17 cellular contexts compared by ENCODE assay signal in genomic region chr2:215500466-215500865, GRCh38.
DNase-seq lines count a peak whose midpoint lies in the region; ATAC-seq and TF ChIP-seq lines count a peak whose summit lies in the region.
"Had no signal": no experiment of that assay in that cellular context is flagged by ENCODE, and none has a peak within 500 bp of the region (broad histone marks: within the 10 kb centered on the region; RNA-seq: fewer than 3 reads in every experiment).

No MANE protein-coding gene starts in this region.

- H3K4me1 ChIP-seq in breast epithelium: no peaks in the 10 kb centered on the region
- H3K4me1 ChIP-seq in ascending aorta: peaks cover 2 to 27% of the 10 kb centered on the region in 2 donors
- H3K4me1 ChIP-seq in osteoblast (ENCODE audit: insufficient read depth, low read length): peaks cover 52% of the 10 kb centered on the region
- H3K4me1 ChIP-seq in prostate gland (replicated peaks): no peaks in the 10 kb centered on the region
- no peaks in the 10 kb centered on the region for H3K4me1 ChIP-seq in A673 (ENCODE audit: insufficient read depth, low read length, poor library complexity, severe bottlenecking)

- no peak for DNase-seq in MCF 10A (ENCODE audit: unreplicated experiment)
- DNase-seq in breast epithelium (ENCODE audit: low spot score in 2 of 2): no peak
- DNase-seq in ascending aorta (ENCODE audit: low spot score in 2 of 2): no peak
- no peak for DNase-seq in osteoblast (ENCODE audit: insufficient read length, low spot score, missing footprints)
- no peak for DNase-seq in prostate gland (ENCODE audit: low spot score)
- DNase-seq in A673 (ENCODE audit: low spot score): no peak
- DNase-seq in effector memory CD8-positive, alpha-beta T cell: no peak
- DNase-seq: ACHN; C1 segment of cervical spinal cord; Calu3; CD4-positive, alpha-beta T cell; DMS 273 treated with DMSO at 0.1 percent for 48 hours; H7 had no signal

- no peak overlapping the region for H2AFZ ChIP-seq in osteoblast (ENCODE audit: low read length)
- H2AFZ ChIP-seq: GM23338 had no signal

- no peaks in the 10 kb centered on the region for H3K79me2 ChIP-seq in osteoblast (ENCODE audit: insufficient read depth, low read length)

- no peak overlapping the region for H3K4me3 Mint-ChIP-seq in MCF 10A (ENCODE audit: unreplicated experiment)
- H3K4me3 Mint-ChIP-seq in effector memory CD8-positive, alpha-beta T cell: no peak overlapping the region
- H3K4me3 Mint-ChIP-seq: B cell; CD4-positive, alpha-beta T cell; GM23338; IgD-negative memory B cell had no signal

- peaks cover 43% of the 10 kb centered on the region for H3K4me1 Mint-ChIP-seq in MCF 10A (ENCODE audit: insufficient read depth, unreplicated experiment)
- no peaks in the 10 kb centered on the region for H3K4me1 Mint-ChIP-seq in effector memory CD8-positive, alpha-beta T cell (ENCODE audit: low read depth in 2 of 2)
- H3K4me1 Mint-ChIP-seq: B cell had no signal

- no peak for TF ChIP-seq POLR2A in breast epithelium (IDR thresholded peaks at IDR 0.05)
- TF ChIP-seq POLR2A in prostate gland (IDR thresholded peaks at IDR 0.05): no peak

- CTCF ChIA-PET in MCF 10A (lab: Yijun Ruan, JAX) (interaction anchor here (0.6 kb wide), 1 partner anchor 34 kb away, joined by 3 read pairs; no protein-coding TSS in a partner anchor), A673 (lab: Charles Lee) (no interaction called here)

- H3K4me3 ChIP-seq in breast epithelium: no peak overlapping the region
- no peak overlapping the region for H3K4me3 ChIP-seq in ascending aorta
- H3K4me3 ChIP-seq in osteoblast (ENCODE audit: insufficient read depth, low read length): no peak overlapping the region
- H3K4me3 ChIP-seq in prostate gland: no peak overlapping the region
- H3K4me3 ChIP-seq in A673 (ENCODE audit: low read depth, low read length, poor library complexity, severe bottlenecking): no peak overlapping the region
- H3K4me3 ChIP-seq: GM23338 had no signal

- H3K27ac Mint-ChIP-seq in MCF 10A (ENCODE audit: low read depth, unreplicated experiment): peak overlapping the region; percentile 89
- no peak overlapping the region for H3K27ac Mint-ChIP-seq in effector memory CD8-positive, alpha-beta T cell
- H3K27ac Mint-ChIP-seq: B cell; CD4-positive, alpha-beta T cell; GM23338 had no signal

- H3K4me2 ChIP-seq in osteoblast (ENCODE audit: insufficient read depth, low read length): no peak overlapping the region
- H3K4me2 ChIP-seq: GM23338 had no signal

- H3K36me3 ChIP-seq in breast epithelium: no peaks in the 10 kb centered on the region
- H3K36me3 ChIP-seq in ascending aorta: no peaks in the 10 kb centered on the region
- no peaks in the 10 kb centered on the region for H3K36me3 ChIP-seq in osteoblast (ENCODE audit: insufficient read depth, low read length)
- no peaks in the 10 kb centered on the region for H3K36me3 ChIP-seq in prostate gland
- H3K36me3 ChIP-seq in A673 (ENCODE audit: insufficient read depth, low read length, poor library complexity, severe bottlenecking): no peaks in the 10 kb centered on the region

- no peak for ATAC-seq in effector memory CD8-positive, alpha-beta T cell (replicated peaks)
- ATAC-seq: GM23338 had no signal

- H3K9me3 ChIP-seq in breast epithelium (no peaks in the 10 kb centered on the region), ascending aorta (no peaks in the 10 kb centered on the region), osteoblast (ENCODE audit: low read depth, low read length) (no peaks in the 10 kb centered on the region), prostate gland (no peaks in the 10 kb centered on the region), A673 (ENCODE audit: low read depth, low read length, poor library complexity, severe bottlenecking) (no peaks in the 10 kb centered on the region)

- POLR2A ChIA-PET in MCF 10A (lab: Yijun Ruan, JAX): no interaction called here
- POLR2A ChIA-PET in A673 (lab: Charles Lee; ENCODE audit: low non-redundant PET): no interaction called here

- BruUV-seq in MCF 10A (replicated peaks; lab: Mats Ljungman, UMichigan) (no TSS peak), A673 (replicated peaks; lab: Mats Ljungman, UMichigan) (no TSS peak)

- H3K27me3 ChIP-seq in breast epithelium (no peaks in the 10 kb centered on the region), ascending aorta (no peaks in the 10 kb centered on the region), osteoblast (ENCODE audit: insufficient read depth, low read length) (no peaks in the 10 kb centered on the region), prostate gland (replicated peaks; ENCODE audit: insufficient read depth) (no peaks in the 10 kb centered on the region), A673 (replicated peaks; ENCODE audit: insufficient read depth, low read depth, low read length, poor library complexity) (no peaks in the 10 kb centered on the region)

- no peak overlapping the region for H3K27ac ChIP-seq in breast epithelium
- peak overlapping the region; percentile 22 to 52 for H3K27ac ChIP-seq in ascending aorta
- peak overlapping the region; percentile 85 for H3K27ac ChIP-seq in osteoblast (ENCODE audit: low read depth, low read length)
- H3K27ac ChIP-seq in prostate gland: no peak overlapping the region
- H3K27ac ChIP-seq in A673 (ENCODE audit: low read depth, low read length, poor library complexity, severe bottlenecking): no peak overlapping the region
- H3K27ac ChIP-seq: 22Rv1 had no signal

- no peaks in the 10 kb centered on the region for H3K36me3 Mint-ChIP-seq in MCF 10A (ENCODE audit: insufficient read depth, unreplicated experiment)
- H3K36me3 Mint-ChIP-seq in effector memory CD8-positive, alpha-beta T cell (ENCODE audit: insufficient read depth): no peaks in the 10 kb centered on the region

- no peaks in the 10 kb centered on the region for H4K20me1 ChIP-seq in osteoblast (ENCODE audit: insufficient read depth, low read length)

- no peaks in the 10 kb centered on the region for H3K27me3 Mint-ChIP-seq in MCF 10A (ENCODE audit: insufficient read depth, unreplicated experiment)
- peaks cover 5 to 45% of the 10 kb centered on the region in 2 donors for H3K27me3 Mint-ChIP-seq in effector memory CD8-positive, alpha-beta T cell

- intact Hi-C loops in MCF 10A (cut with micrococcal nuclease) (no loop called here), breast epithelium (cut with DNase I; ENCODE audit: low total_unique reads) (no loop called here), ascending aorta (cut with DNase I) (no loop called here), prostate gland (cut with DNase I) (no loop called here), A673 (cut with micrococcal nuclease; ENCODE audit: unreplicated experiment) (no loop called here)

- H3K9me3 Mint-ChIP-seq in MCF 10A (ENCODE audit: unreplicated experiment): no peaks in the 10 kb centered on the region
- no peaks in the 10 kb centered on the region for H3K9me3 Mint-ChIP-seq in effector memory CD8-positive, alpha-beta T cell
- H3K9me3 Mint-ChIP-seq: CD4-positive, alpha-beta T cell had no signal

- TF ChIP-seq CTCF in MCF 10A (IDR thresholded peaks at IDR 0.05; ENCODE audit: unreplicated experiment) (no peak), breast epithelium (IDR thresholded peaks at IDR 0.05) (no peak), ascending aorta (IDR thresholded peaks at IDR 0.05) (no peak), osteoblast (IDR thresholded peaks at IDR 0.05; ENCODE audit: extremely low read depth, low read depth, low read length) (no peak), prostate gland (IDR thresholded peaks at IDR 0.05) (no peak), A673 (conservative IDR thresholded peaks at IDR 0.05; ENCODE audit: low read depth, low read length) (no peak)

Comparison
In these comparisons a context has a peak if more than half of its experiments do, and no peak if none do; other contexts are left out.
1. H3K27ac ChIP-seq: peak in ascending aorta (2 of 2) and osteoblast (single experiment); none in breast epithelium (0 of 2), prostate gland (0 of 2) and A673 (single experiment).